ENCODE assay signal across 8 cellular contexts in the genomic region with DNA sequence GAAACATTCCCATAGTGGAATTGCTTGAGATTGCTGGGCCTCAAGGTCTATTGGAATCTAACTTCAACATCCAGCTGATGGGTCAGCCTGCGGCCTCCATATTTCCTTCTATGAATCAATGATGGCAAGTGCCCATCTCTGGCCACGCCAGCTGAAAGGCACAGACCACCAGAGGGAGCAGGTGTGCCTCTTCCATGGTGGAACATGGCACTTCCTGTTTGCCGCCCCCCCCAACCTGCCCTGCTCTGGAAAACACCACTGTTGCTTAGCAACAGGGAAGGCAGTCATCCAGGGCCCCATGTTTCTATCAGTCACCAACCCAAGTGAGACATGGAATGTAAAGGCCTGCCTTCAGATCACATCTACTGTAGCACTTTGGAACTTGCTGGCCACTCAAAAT. TPM values are rescaled to one million over a fixed set of nuclear protein-coding genes. Genes with fewer than 3 reads are reported as not detected.
DNase-seq lines count a peak whose midpoint lies in the region; ATAC-seq and TF ChIP-seq lines count a peak whose summit lies in the region.

No MANE protein-coding gene starts in this region.

- peak; percentile 38 to 49 for TF ChIP-seq CTCF in mammary epithelial cell (conservative IDR thresholded peaks at IDR 0.05 in 1 of 2, IDR thresholded peaks at IDR 0.05 in 1 of 2; ENCODE audit: extremely low read depth in 1 of 2, insufficient read depth in 1 of 2, low read depth in 1 of 2, low read length in 2 of 2)

- no peaks in the 10 kb centered on the region for H3K4me1 Mint-ChIP-seq in T-helper 17 cell
- H3K4me1 Mint-ChIP-seq in effector memory CD8-positive, alpha-beta T cell (ENCODE audit: low read depth in 2 of 2) = no peaks in the 10 kb centered on the region

- no peaks in the 10 kb centered on the region for H3K4me1 ChIP-seq in mammary epithelial cell (ENCODE audit: insufficient read depth, low read length)

- no peaks in the 10 kb centered on the region for H3K36me3 ChIP-seq in mammary epithelial cell (ENCODE audit: insufficient read depth, low read length)

- ATAC-seq in GM19328 (IDR thresholded peaks at IDR 0.05; ENCODE audit: unreplicated experiment) (peak; percentile 54), T-helper 17 cell (peak; percentile 55)
- no peak for ATAC-seq in effector memory CD8-positive, alpha-beta T cell (replicated peaks)

- DNase-seq in AG20443 (ENCODE audit: low spot score) = peak; percentile 20
- peak; percentile 79 for DNase-seq in NCI-H1417 treated with DMSO at 0.1 percent for 48 hours (lab: John Stamatoyannopoulos, UW)
- no peak for DNase-seq in T-helper 17 cell
- peak; percentile 54 for DNase-seq in mammary epithelial cell
- DNase-seq in kidney tubule cell (ENCODE audit: low spot score) = peak; percentile 90
- DNase-seq in stimulated activated CD4-positive, alpha-beta T cell treated with anti-CD3 and anti-CD28 coated beads, Interleukin-4, amount 100 ng/mL, for 48 hours (ENCODE audit: low read depth in 2 of 2) = peak; percentile 22 to 30
- no peak for DNase-seq in effector memory CD8-positive, alpha-beta T cell

- dilution Hi-C loops in mammary epithelial cell (cut with HindIII; ENCODE audit: low sequenced_read_pairs) = no loop called here

- H3K27ac Mint-ChIP-seq in T-helper 17 cell = no peak overlapping the region
- H3K27ac Mint-ChIP-seq in effector memory CD8-positive, alpha-beta T cell = no peak overlapping the region

- H3K4me3 ChIP-seq in mammary epithelial cell (replicated peaks in 1 of 3; ENCODE audit: insufficient read depth in 1 of 3, low read depth in 2 of 3, low read length in 3 of 3) = no peak overlapping the region

- in situ Hi-C loops in mammary epithelial cell (cut with MboI; ENCODE audit: low sequenced_read_pairs in 2 of 2) = no loop called here

- no peak overlapping the region for H3K27ac ChIP-seq in mammary epithelial cell (ENCODE audit: insufficient read depth, low read depth, low read length)

- H3K9me3 ChIP-seq in T-helper 17 cell (ENCODE audit: control insufficient read depth, low read length, poor library complexity, severe bottlenecking) (no peaks in the 10 kb centered on the region), mammary epithelial cell (replicated peaks; ENCODE audit: insufficient read depth, low read length) (no peaks in the 10 kb centered on the region)

- H3K4me3 Mint-ChIP-seq in T-helper 17 cell = no peak overlapping the region
- H3K4me3 Mint-ChIP-seq in effector memory CD8-positive, alpha-beta T cell = no peak overlapping the region

- WGBS in mammary epithelial cell (ENCODE audit: low coverage, missing lambda C conversion rate) = 17% methylated on average over 3 of the region's 3 CpGs

- H3K27me3 ChIP-seq in mammary epithelial cell (ENCODE audit: insufficient read depth, low read length) = no peaks in the 10 kb centered on the region

- H3K36me3 Mint-ChIP-seq in T-helper 17 cell (ENCODE audit: low read depth) = no peaks in the 10 kb centered on the region
- no peaks in the 10 kb centered on the region for H3K36me3 Mint-ChIP-seq in effector memory CD8-positive, alpha-beta T cell (ENCODE audit: insufficient read depth)

- no peaks in the 10 kb centered on the region for H3K9me3 Mint-ChIP-seq in effector memory CD8-positive, alpha-beta T cell

- no peak overlapping the region for H2AFZ ChIP-seq in mammary epithelial cell (ENCODE audit: low read depth, low read length)

- intact Hi-C loops in mammary epithelial cell (cut with micrococcal nuclease) = loop anchor here (1.0 kb wide), 1 partner anchor 37 kb away; no protein-coding TSS in a partner anchor

- no peak overlapping the region for H3K4me2 ChIP-seq in mammary epithelial cell (ENCODE audit: insufficient read depth, low read depth, low read length)

- H3K9ac ChIP-seq in mammary epithelial cell (ENCODE audit: insufficient read depth, low read length) = no peak overlapping the region

- CTCF ChIA-PET in mammary epithelial cell (lab: Charles Lee; ENCODE audit: low non-redundant PET) = no interaction called here

- no peaks in the 10 kb centered on the region for H4K20me1 ChIP-seq in mammary epithelial cell (ENCODE audit: insufficient read depth, low read length)

- no TSS peak for BruUV-seq in mammary epithelial cell (replicated peaks; lab: Mats Ljungman, UMichigan)

- H3K27me3 Mint-ChIP-seq in T-helper 17 cell = no peaks in the 10 kb centered on the region
- peaks cover 0 to 6% of the 10 kb centered on the region in 2 donors for H3K27me3 Mint-ChIP-seq in effector memory CD8-positive, alpha-beta T cell

- H3K79me2 ChIP-seq in mammary epithelial cell (ENCODE audit: insufficient read depth, low read length) = no peaks in the 10 kb centered on the region

RNA-seq across cellular contexts. Expression of gene PAGE4, which starts 11.6 kb away (rescaled TPM):
- total RNA-seq in T-helper 17 cell (not detected), mammary epithelial cell (not detected)
- not detected for polyA plus RNA-seq in mammary epithelial cell
- polyA minus RNA-seq in mammary epithelial cell = not detected

RNA-seq across cellular contexts. Expression of gene USP27X, which starts 38.6 kb away (rescaled TPM):
- 1 to 10 TPM; 2.5 to 3.5 TPM for total RNA-seq in T-helper 17 cell
- total RNA-seq in mammary epithelial cell = 1 to 10 TPM; 2.4 to 2.5 TPM
- 2.7 TPM for polyA plus RNA-seq in mammary epithelial cell
- 2.3 TPM for polyA minus RNA-seq in mammary epithelial cell

Comparison
In these comparisons a context has a peak if more than half of its experiments do, and no peak if none do; other contexts are left out.
1. DNase-seq: peak in AG20443 (single experiment), NCI-H1417 treated with DMSO at 0.1 percent for 48 hours (single experiment), mammary epithelial cell (single experiment), kidney tubule cell (single experiment) and stimulated activated CD4-positive, alpha-beta T cell treated with anti-CD3 and anti-CD28 coated beads, Interleukin-4, amount 100 ng/mL, for 48 hours (2 of 2); none in T-helper 17 cell (0 of 3) and effector memory CD8-positive, alpha-beta T cell (0 of 3).